ENCODE assay signal across 8 cellular contexts in the genomic region with DNA sequence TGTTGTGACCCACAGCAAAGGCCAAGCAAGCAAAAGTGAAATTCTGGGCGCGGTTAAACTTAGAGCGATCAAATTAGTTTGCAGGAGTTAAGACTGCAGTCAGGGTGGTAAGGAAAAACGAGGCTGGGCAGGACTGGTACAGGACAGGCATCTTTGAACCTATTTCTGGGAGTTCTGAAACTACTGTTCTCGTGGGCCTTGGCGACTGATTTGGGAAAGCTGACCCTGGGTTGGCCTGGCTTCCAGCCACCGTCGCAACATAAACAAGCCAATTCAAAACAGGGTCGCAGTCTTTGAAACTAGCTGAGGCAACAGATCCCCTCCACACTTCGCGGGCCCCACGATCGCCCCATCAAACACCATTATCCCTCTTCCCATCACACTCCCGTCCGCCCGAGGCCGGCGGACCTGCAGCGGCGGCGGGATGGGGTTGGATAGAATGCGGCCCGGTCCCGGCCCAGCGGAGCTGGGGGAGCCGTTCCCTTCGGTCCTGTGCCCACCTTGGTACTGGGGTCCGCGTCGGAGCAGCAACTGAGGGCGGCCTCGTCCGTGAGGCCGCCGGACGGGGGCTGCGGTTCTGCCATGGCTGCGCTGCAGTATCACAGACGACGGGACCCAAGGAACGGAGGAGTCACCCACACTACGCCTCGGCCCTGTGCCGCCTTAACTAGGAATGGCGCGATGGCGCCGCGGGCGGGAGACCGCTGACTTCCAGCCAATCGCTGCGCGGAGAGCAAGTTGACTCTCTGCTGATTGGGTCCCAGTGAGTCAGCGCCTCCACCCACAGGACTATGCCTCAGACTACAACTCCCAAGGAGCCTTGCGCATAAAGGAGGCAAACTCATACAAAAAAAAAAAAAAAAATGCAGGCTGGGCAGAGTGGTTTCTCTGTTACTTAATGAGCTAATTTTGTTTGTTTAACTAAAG. TPM values are rescaled to one million over a fixed set of nuclear protein-coding genes. Genes with fewer than 3 reads are reported as not detected.
DNase-seq lines count a peak whose midpoint lies in the region; ATAC-seq, FAIRE-seq and TF ChIP-seq lines count a peak whose summit lies in the region.

A gene (minus strand): TSS at position 675 of the 927 bp plus-strand sequence. CDS start 91 bp downstream, at position 584.

- H2BK20ac ChIP-seq in IMR-90 (ENCODE audit: low read depth, low read length) = no peak within 1 kb of the TSS

- H3K27ac ChIP-seq in IMR-90 (ENCODE audit: insufficient read depth, low read length) = peak within 1 kb of the TSS; percentile 59
- H3K27ac ChIP-seq in endothelial cell of umbilical vein (ENCODE audit: insufficient read depth, low read depth, low read length) = peak within 1 kb of the TSS; percentile 65

- H2AK5ac ChIP-seq in IMR-90 (ENCODE audit: low read depth, low read length) = peak within 1 kb of the TSS; percentile 3; the same call in 1 of the 2 replicates

- H2BK120ac ChIP-seq in IMR-90 (ENCODE audit: low read depth, low read length) = no peak within 1 kb of the TSS

- H3K18ac ChIP-seq in IMR-90 (ENCODE audit: low read depth, low read length) = no peak within 1 kb of the TSS

- TF ChIP-seq RAD21 in IMR-90 (IDR thresholded peaks at IDR 0.05; ENCODE audit: low read length) = no peak

- H3K9ac ChIP-seq in IMR-90 (ENCODE audit: low read depth, low read length) = peak within 1 kb of the TSS; percentile 65
- H3K9ac ChIP-seq in endothelial cell of umbilical vein (replicated peaks; ENCODE audit: extremely low read depth, insufficient read depth, low read length) = peak within 1 kb of the TSS; percentile 81

- H3K4me3 ChIP-seq in IMR-90 (ENCODE audit: insufficient read depth, low read depth, low read length) (peak within 1 kb of the TSS; percentile 82), endothelial cell of umbilical vein (replicated peaks in 1 of 3; ENCODE audit: insufficient read depth in 1 of 3, low read depth in 1 of 3, low read length in 3 of 3) (peak within 1 kb of the TSS; percentile 48 to 80 (median 72))

- H3K14ac ChIP-seq in IMR-90 (replicated peaks; ENCODE audit: low read depth, low read length) = peak within 1 kb of the TSS; percentile 81

- peaks cover 38% of the 10 kb centered on the region for H3K79me2 ChIP-seq in endothelial cell of umbilical vein (ENCODE audit: control insufficient read depth, insufficient read depth, low read length)

- peak; percentile 99 for DNase-seq in DMS 273 (lab: John Stamatoyannopoulos, UW; ENCODE audit: unreplicated experiment)
- DNase-seq in IMR-90 = peak; percentile 99
- peak; percentile 99 for DNase-seq in OCI-M1 (lab: John Stamatoyannopoulos, UW)
- peak; percentile 95 for DNase-seq in activated T-cell treated with anti-CD3 and anti-CD28 coated beads for 24 hours (ENCODE audit: low read depth)
- DNase-seq in endothelial cell of umbilical vein (ENCODE audit: low read depth, low spot score) = peak; percentile 99
- peak; percentile 99 for DNase-seq in midbrain (lab: John Stamatoyannopoulos, UW)
- peak; percentile 88 to 92 for DNase-seq in stimulated activated CD8-positive, alpha-beta memory T cell treated with anti-CD3 and anti-CD28 coated beads, Interleukin-2, amount 100 ng/mL, for 1 hour (ENCODE audit: low read depth in 2 of 2)

- H2BK5ac ChIP-seq in IMR-90 (ENCODE audit: low read depth, low read length, poor library complexity, severe bottlenecking) = peak within 1 kb of the TSS; percentile 60

- BruUV-seq in IMR-90 (replicated peaks; lab: Mats Ljungman, UMichigan) (no TSS peak), endothelial cell of umbilical vein (replicated peaks; lab: Mats Ljungman, UMichigan) (TSS peak; percentile 62)

- H3K9me3 ChIP-seq in IMR-90 (ENCODE audit: control insufficient read depth, insufficient read depth, low read length) = peaks cover 5% of the 10 kb centered on the region; the same call in 1 of the 2 replicates
- no peaks in the 10 kb centered on the region for H3K9me3 ChIP-seq in endothelial cell of umbilical vein (replicated peaks; ENCODE audit: control insufficient read depth, insufficient read depth, low read length)

- H4K20me1 ChIP-seq in IMR-90 (ENCODE audit: insufficient read depth, low read length) = peaks cover 4% of the 10 kb centered on the region; the same call in 1 of the 2 replicates
- no peaks in the 10 kb centered on the region for H4K20me1 ChIP-seq in endothelial cell of umbilical vein (replicated peaks; ENCODE audit: control insufficient read depth, extremely low read depth, insufficient read depth, low read length)

- no peak within 1 kb of the TSS for H3K56ac ChIP-seq in IMR-90 (ENCODE audit: extremely low read depth, insufficient read depth, low read length)

- CTCF ChIA-PET in IMR-90 (lab: Yijun Ruan, JAX) = interaction anchor here (0.6 to 0.7 kb wide), 3 partner anchors 50 to 858 kb away, joined by 3 to 7 read pairs (median 3); no protein-coding TSS in a partner anchor
- CTCF ChIA-PET in endothelial cell of umbilical vein (lab: Charles Lee) = interaction anchor here (0.6 to 1.0 kb wide), 3 partner anchors 13 to 102 kb away, joined by 3 read pairs; no protein-coding TSS in a partner anchor

- H4K8ac ChIP-seq in IMR-90 (ENCODE audit: low read depth in 2 of 2, low read length in 2 of 2) = peak within 1 kb of the TSS; percentile 52 to 66

- no peak for TF ChIP-seq CTCF in IMR-90 (conservative IDR thresholded peaks at IDR 0.05; ENCODE audit: low read depth, low read length)
- no peak for TF ChIP-seq CTCF in endothelial cell of umbilical vein (IDR thresholded peaks at IDR 0.05; ENCODE audit: extremely low read depth in 1 of 2, insufficient read depth in 1 of 2, low read depth in 1 of 2, low read length in 2 of 2)

- TF ChIP-seq POLR2A in IMR-90 (IDR thresholded peaks at IDR 0.05; ENCODE audit: low read depth, low read length) = peak; percentile 94
- TF ChIP-seq POLR2A in endothelial cell of umbilical vein (IDR thresholded peaks at IDR 0.05; ENCODE audit: low read depth, low read length) = peak; percentile 74

- intact Hi-C loops in IMR-90 (cut with micrococcal nuclease) (no loop called here), endothelial cell of umbilical vein (cut with micrococcal nuclease) (loop anchor here (1.0 to 10.0 kb wide), 3 partner anchors 62 to 172 kb away; no protein-coding TSS in a partner anchor)

- WGBS in IMR-90 (ENCODE audit: extremely low coverage in 2 of 2, insufficient read length in 1 of 2), 2 experiments = 2% methylated on average over 19 of the region's 56 CpGs; no CpG with 5 or more reads in 1 of the 2 experiments

- peak within 1 kb of the TSS; percentile 1 for H4K91ac ChIP-seq in IMR-90 (ENCODE audit: insufficient read depth, low read depth, low read length)

- dilution Hi-C loops in IMR-90 (cut with HindIII; ENCODE audit: low sequenced_read_pairs, unreplicated experiment) = no loop called here
- dilution Hi-C loops in endothelial cell of umbilical vein (cut with MboI; ENCODE audit: extremely low pct_ligation_motif_present, low sequenced_read_pairs) = no loop called here

- peak within 1 kb of the TSS; percentile 48 for H3K4ac ChIP-seq in IMR-90 (ENCODE audit: low read depth, low read length)

- H2AK9ac ChIP-seq in IMR-90 (replicated peaks; ENCODE audit: low read depth, low read length, poor library complexity) = peak within 1 kb of the TSS; percentile 22

- H3K4me1 ChIP-seq in IMR-90 (ENCODE audit: control insufficient read depth, insufficient read depth, low read length) = no peaks in the 10 kb centered on the region
- no peaks in the 10 kb centered on the region for H3K4me1 ChIP-seq in endothelial cell of umbilical vein (ENCODE audit: control insufficient read depth, extremely low read depth, insufficient read depth, low read length)

- H3K4me2 ChIP-seq in IMR-90 (ENCODE audit: low read depth, low read length) = peak within 1 kb of the TSS; percentile 91
- H3K4me2 ChIP-seq in endothelial cell of umbilical vein (ENCODE audit: insufficient read depth, low read length) = peak within 1 kb of the TSS; percentile 74

- H4K5ac ChIP-seq in IMR-90 (ENCODE audit: low read depth, low read length) = peak within 1 kb of the TSS; percentile 62

- H3K27me3 ChIP-seq in IMR-90 (ENCODE audit: control insufficient read depth, insufficient read depth, low read length) (peaks cover 4% of the 10 kb centered on the region), endothelial cell of umbilical vein (ENCODE audit: control insufficient read depth in 2 of 2, insufficient read depth in 2 of 2, low read length in 2 of 2) (no peaks in the 10 kb centered on the region)

- in situ Hi-C loops in IMR-90 (cut with MboI; ENCODE audit: low sequenced_read_pairs) = no loop called here

- H3K36me3 ChIP-seq in IMR-90 (ENCODE audit: control insufficient read depth, insufficient read depth, low read length) (0 out of 2 replicates have a peak, but pooled peaks cover 1% of the 10 kb centered on the region), endothelial cell of umbilical vein (ENCODE audit: control insufficient read depth in 2 of 2, extremely low read depth in 1 of 2, insufficient read depth in 2 of 2, low read length in 2 of 2) (peaks cover 0 to 2% of the 10 kb centered on the region in 2 experiments)

- POLR2A ChIA-PET in IMR-90 (lab: Charles Lee; ENCODE audit: unreplicated experiment) (interaction anchor here (0.6 kb wide), 3 partner anchors 331 to 1106 kb away, joined by 4 to 13 read pairs (median 5); no protein-coding TSS in a partner anchor), endothelial cell of umbilical vein (lab: Charles Lee) (interaction anchor here (0.6 to 1.0 kb wide), 6 partner anchors 9 to 195 kb away, joined by 3 to 4 read pairs (median 3); a partner anchor contains a TSS)

- no peak within 1 kb of the TSS for H2BK15ac ChIP-seq in IMR-90 (ENCODE audit: low read depth, low read length)

- peak within 1 kb of the TSS; percentile 95 for H2AFZ ChIP-seq in IMR-90 (replicated peaks; ENCODE audit: low read length, poor library complexity)
- H2AFZ ChIP-seq in endothelial cell of umbilical vein (ENCODE audit: low read depth, low read length) = peak within 1 kb of the TSS; percentile 40

- H3K23ac ChIP-seq in IMR-90 (ENCODE audit: low read depth, low read length) = peak within 1 kb of the TSS; percentile 79

- ATAC-seq in GM21528 (IDR thresholded peaks at IDR 0.05; ENCODE audit: low FRiP score, unreplicated experiment) = peak; percentile 99
- ATAC-seq in IMR-90 (ENCODE audit: low read depth) = peak; percentile 100

- no peaks in the 10 kb centered on the region for H3K9me1 ChIP-seq in IMR-90 (ENCODE audit: insufficient read depth, low read length)
- no peaks in the 10 kb centered on the region for H3K9me1 ChIP-seq in endothelial cell of umbilical vein (replicated peaks; ENCODE audit: control insufficient read depth, extremely low read depth, insufficient read depth, low read length)

- H3K79me1 ChIP-seq in IMR-90 (ENCODE audit: low read depth in 1 of 2, low read length in 2 of 2) = peaks cover 12 to 21% of the 10 kb centered on the region in 2 experiments

- peak; percentile 95 for FAIRE-seq in endothelial cell of umbilical vein (lab: Jason Lieb, UNC)

RNA-seq across cellular contexts. Expression of the gene that starts here (rescaled TPM):
- total RNA-seq in IMR-90 (2012; rRNA removed) (111 and 177 TPM in 2 replicates), endothelial cell of umbilical vein (120 and 135 TPM in 2 replicates)
- polyA plus RNA-seq in IMR-90 (2012; rRNA removed) (53.3 and 65.1 TPM in 2 replicates), endothelial cell of umbilical vein (49.8 and 70.3 TPM in 2 replicates)
- 15.8 and 31.6 TPM in 2 replicates for polyA plus RNA-seq in IMR-90 (2012; cell fraction: cytosol; rRNA removed)
- 3.7 and 17.5 TPM in 2 replicates for polyA plus RNA-seq in IMR-90 (2012; cell fraction: nucleus; rRNA removed; ENCODE audit: low replicate concordance)
- polyA plus RNA-seq in endothelial cell of umbilical vein (2011; cell fraction: cytosol; rRNA removed) = 77.6 and 80.1 TPM in 2 replicates
- polyA plus RNA-seq in endothelial cell of umbilical vein (2011; cell fraction: nucleus; rRNA removed) = 26.9 and 33.0 TPM in 2 replicates
- 110 and 162 TPM in 2 replicates for polyA plus RNA-seq in endothelial cell of umbilical vein (2012)
- polyA minus RNA-seq in endothelial cell of umbilical vein = 29.9 and 34.5 TPM in 2 replicates
- 62.5 TPM for polyA minus RNA-seq in endothelial cell of umbilical vein (2011; cell fraction: cytosol; rRNA and poly(A)+ RNA removed)
- 10.1 and 16.9 TPM in 2 replicates for polyA minus RNA-seq in endothelial cell of umbilical vein (2011; cell fraction: nucleus; rRNA and poly(A)+ RNA removed)

Comparison
In these comparisons a context has a peak if more than half of its experiments do, and no peak if none do; other contexts are left out.
1. Peak in every context shown above with its lines: DNase-seq, ATAC-seq, H3K4me3 ChIP-seq and H3K27ac ChIP-seq.